In genomic region chr22:50317178-50317577, GRCh38 we compare ENCODE assay signal across 2 cellular contexts.
TF ChIP-seq lines count a peak whose summit lies in the region.

No MANE protein-coding gene starts in this region.

TF ChIP-seq in SK-N-SH, 30 proteins besides CTCF, POLR2A, EP300 and RAD21 (continued from another document):
- TF ChIP-seq PBX3 (IDR thresholded peaks at IDR 0.05) (no peak), MXI1 (IDR thresholded peaks at IDR 0.05; ENCODE audit: low read depth, low read length) (no peak), NRF1 (IDR thresholded peaks at IDR 0.05; ENCODE audit: low read depth, low read length) (no peak), SMC3 (IDR thresholded peaks at IDR 0.05; ENCODE audit: low read depth, low read length) (no peak), RFX5 (IDR thresholded peaks at IDR 0.05; ENCODE audit: low read length) (no peak), TCF12 (IDR thresholded peaks at IDR 0.05) (no peak), ELF1 (IDR thresholded peaks at IDR 0.05) (no peak), GABPA (IDR thresholded peaks at IDR 0.05; ENCODE audit: low read depth) (no peak), RCOR1 (IDR thresholded peaks at IDR 0.05; ENCODE audit: low read length) (no peak), YY1 (IDR thresholded peaks at IDR 0.05; ENCODE audit: low read depth) (no peak)
- TF ChIP-seq, protein P1, sequence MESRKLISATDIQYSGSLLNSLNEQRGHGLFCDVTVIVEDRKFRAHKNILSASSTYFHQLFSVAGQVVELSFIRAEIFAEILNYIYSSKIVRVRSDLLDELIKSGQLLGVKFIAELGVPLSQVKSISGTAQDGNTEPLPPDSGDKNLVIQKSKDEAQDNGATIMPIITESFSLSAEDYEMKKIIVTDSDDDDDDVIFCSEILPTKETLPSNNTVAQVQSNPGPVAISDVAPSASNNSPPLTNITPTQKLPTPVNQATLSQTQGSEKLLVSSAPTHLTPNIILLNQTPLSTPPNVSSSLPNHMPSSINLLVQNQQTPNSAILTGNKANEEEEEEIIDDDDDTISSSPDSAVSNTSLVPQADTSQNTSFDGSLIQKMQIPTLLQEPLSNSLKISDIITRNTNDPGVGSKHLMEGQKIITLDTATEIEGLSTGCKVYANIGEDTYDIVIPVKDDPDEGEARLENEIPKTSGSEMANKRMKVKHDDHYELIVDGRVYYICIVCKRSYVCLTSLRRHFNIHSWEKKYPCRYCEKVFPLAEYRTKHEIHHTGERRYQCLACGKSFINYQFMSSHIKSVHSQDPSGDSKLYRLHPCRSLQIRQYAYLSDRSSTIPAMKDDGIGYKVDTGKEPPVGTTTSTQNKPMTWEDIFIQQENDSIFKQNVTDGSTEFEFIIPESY (IDR thresholded peaks at IDR 0.05; ENCODE audit: borderline replicate concordance, low read depth), result no peak
- TF ChIP-seq, protein P2, sequence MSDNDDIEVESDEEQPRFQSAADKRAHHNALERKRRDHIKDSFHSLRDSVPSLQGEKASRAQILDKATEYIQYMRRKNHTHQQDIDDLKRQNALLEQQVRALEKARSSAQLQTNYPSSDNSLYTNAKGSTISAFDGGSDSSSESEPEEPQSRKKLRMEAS (IDR thresholded peaks at IDR 0.05; ENCODE audit: low read depth), result no peak

TF ChIP-seq in HEK293, 187 proteins besides CTCF, POLR2A, EP300 and RAD21 (continued from another document):
- 0 out of 2 replicates have a peak, but pooled peaks have one; percentile 8 for TF ChIP-seq GLIS2 (tag by site-specific recombination; IDR thresholded peaks at IDR 0.05)
- TF ChIP-seq, protein P3, sequence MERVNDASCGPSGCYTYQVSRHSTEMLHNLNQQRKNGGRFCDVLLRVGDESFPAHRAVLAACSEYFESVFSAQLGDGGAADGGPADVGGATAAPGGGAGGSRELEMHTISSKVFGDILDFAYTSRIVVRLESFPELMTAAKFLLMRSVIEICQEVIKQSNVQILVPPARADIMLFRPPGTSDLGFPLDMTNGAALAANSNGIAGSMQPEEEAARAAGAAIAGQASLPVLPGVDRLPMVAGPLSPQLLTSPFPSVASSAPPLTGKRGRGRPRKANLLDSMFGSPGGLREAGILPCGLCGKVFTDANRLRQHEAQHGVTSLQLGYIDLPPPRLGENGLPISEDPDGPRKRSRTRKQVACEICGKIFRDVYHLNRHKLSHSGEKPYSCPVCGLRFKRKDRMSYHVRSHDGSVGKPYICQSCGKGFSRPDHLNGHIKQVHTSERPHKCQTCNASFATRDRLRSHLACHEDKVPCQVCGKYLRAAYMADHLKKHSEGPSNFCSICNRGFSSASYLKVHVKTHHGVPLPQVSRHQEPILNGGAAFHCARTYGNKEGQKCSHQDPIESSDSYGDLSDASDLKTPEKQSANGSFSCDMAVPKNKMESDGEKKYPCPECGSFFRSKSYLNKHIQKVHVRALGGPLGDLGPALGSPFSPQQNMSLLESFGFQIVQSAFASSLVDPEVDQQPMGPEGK (tag by site-specific recombination; IDR thresholded peaks at IDR 0.05), result peak; percentile 32; the same call in 1 of the 2 replicates
- TF ChIP-seq, protein P4, sequence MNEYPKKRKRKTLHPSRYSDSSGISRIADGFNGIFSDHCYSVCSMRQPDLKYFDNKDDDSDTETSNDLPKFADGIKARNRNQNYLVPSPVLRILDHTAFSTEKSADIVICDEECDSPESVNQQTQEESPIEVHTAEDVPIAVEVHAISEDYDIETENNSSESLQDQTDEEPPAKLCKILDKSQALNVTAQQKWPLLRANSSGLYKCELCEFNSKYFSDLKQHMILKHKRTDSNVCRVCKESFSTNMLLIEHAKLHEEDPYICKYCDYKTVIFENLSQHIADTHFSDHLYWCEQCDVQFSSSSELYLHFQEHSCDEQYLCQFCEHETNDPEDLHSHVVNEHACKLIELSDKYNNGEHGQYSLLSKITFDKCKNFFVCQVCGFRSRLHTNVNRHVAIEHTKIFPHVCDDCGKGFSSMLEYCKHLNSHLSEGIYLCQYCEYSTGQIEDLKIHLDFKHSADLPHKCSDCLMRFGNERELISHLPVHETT (tag by site-specific recombination; IDR thresholded peaks at IDR 0.05), result no peak
TF ChIP-seq in HEK293: peak in this region for 2.
